Comparison of ENCODE assay signal across 8 cellular contexts in genomic region chr14:95318870-95319311, GRCh38. TPM values are rescaled to one million over a fixed set of nuclear protein-coding genes. Genes with fewer than 3 reads are reported as not detected.
A peak's percentile ranks its signal among the peaks of the same experiment; 100 is the strongest.
DNase-seq lines count a peak whose midpoint lies in the region; ATAC-seq, FAIRE-seq and TF ChIP-seq lines count a peak whose summit lies in the region.

No MANE protein-coding gene starts in this region.

- peaks cover 92% of the 10 kb centered on the region for H3K27me3 Mint-ChIP-seq in central memory CD8-positive, alpha-beta T cell

- WGBS in A549 (ENCODE audit: missing lambda C conversion rate): 20% methylated on average over 10 of the region's 15 CpGs
- 18% methylated on average over 15 of the region's 15 CpGs for WGBS in HUES64

- DNase-seq in A549 (ENCODE audit: low read depth in 1 of 2, low spot score in 1 of 2) (no peak), midbrain (lab: John Stamatoyannopoulos, UW) (no peak), D721Med (ENCODE audit: insufficient read length, low spot score) (no peak), cortex of kidney (lab: John Stamatoyannopoulos, UW) (no peak)
- DNase-seq in central memory CD8-positive, alpha-beta T cell (ENCODE audit: low spot score in 2 of 2): no peak
- no peak for DNase-seq in activated CD4-positive, alpha-beta T cell treated with anti-CD3 and anti-CD28 coated beads, Interleukin-2, amount 50 U/mL, for 48 hours

- H3K9me3 ChIP-seq in A549 (no peaks in the 10 kb centered on the region), HUES64 (ENCODE audit: insufficient read depth, low read depth, low read length) (no peaks in the 10 kb centered on the region), muscle layer of colon (ENCODE audit: low read length) (no peaks in the 10 kb centered on the region)

- no peak for TF ChIP-seq EP300 in A549 (IDR thresholded peaks at IDR 0.05)

- H3K36me3 Mint-ChIP-seq in central memory CD8-positive, alpha-beta T cell (ENCODE audit: insufficient read depth): peaks cover 7% of the 10 kb centered on the region

- FAIRE-seq in A549 (lab: Jason Lieb, UNC) (no peak), D721Med (lab: Jason Lieb, UNC) (no peak)

- H3K36me3 ChIP-seq in HUES64 (ENCODE audit: insufficient read depth, low read length) (no peaks in the 10 kb centered on the region), muscle layer of colon (ENCODE audit: insufficient read depth, low read length) (no peaks in the 10 kb centered on the region)

- peaks cover 42% of the 10 kb centered on the region for H3K27me3 ChIP-seq in HUES64 (ENCODE audit: insufficient read depth, low read length)
- H3K27me3 ChIP-seq in muscle layer of colon (ENCODE audit: control insufficient read depth in 1 of 2, insufficient read depth in 2 of 2, low read length in 2 of 2): no peaks in the 10 kb centered on the region

- H3K27ac Mint-ChIP-seq in central memory CD8-positive, alpha-beta T cell (ENCODE audit: low read depth): no peak overlapping the region

- H3K9ac ChIP-seq in HUES64 (ENCODE audit: low read depth, low read length): peak overlapping the region; percentile 64; the same call in 1 of the 2 replicates
- H3K9ac ChIP-seq in muscle layer of colon (ENCODE audit: low read length): no peak overlapping the region

- H3K27ac ChIP-seq in A549: peak overlapping the region; percentile 91 to 98
- H3K27ac ChIP-seq in HUES64 (ENCODE audit: low read depth, low read length): no peak overlapping the region
- peak overlapping the region; percentile 61 for H3K27ac ChIP-seq in muscle layer of colon (ENCODE audit: low read depth, low read length)

- H3K4me1 ChIP-seq in A549: peaks cover 56% of the 10 kb centered on the region
- H3K4me1 ChIP-seq in HUES64 (ENCODE audit: insufficient read depth, low read length): peaks cover 8% of the 10 kb centered on the region; the same call in 1 of the 2 replicates
- H3K4me1 ChIP-seq in muscle layer of colon (ENCODE audit: insufficient read depth, low read length): peaks cover 8% of the 10 kb centered on the region

- peak overlapping the region; percentile 99 for H3K4me3 ChIP-seq in A549
- H3K4me3 ChIP-seq in HUES64 (ENCODE audit: low read length): peak overlapping the region; percentile 75
- H3K4me3 ChIP-seq in muscle layer of colon (ENCODE audit: low read depth in 1 of 2, low read length in 2 of 2): peak overlapping the region; percentile 51 to 79

- POLR2A ChIA-PET in A549 (lab: Yijun Ruan, JAX): interaction anchor here (1.2 kb wide), 1 partner anchor 53 kb away, joined by 3 read pairs; no protein-coding TSS in a partner anchor

- H3K4me2 ChIP-seq in A549: peak overlapping the region; percentile 97

- CTCF ChIA-PET in A549 (lab: Yijun Ruan, JAX): interaction anchor here (1.7 kb wide), 1 partner anchor 71 kb away, joined by 6 read pairs; no protein-coding TSS in a partner anchor

- TF ChIP-seq POLR2A in A549 (IDR thresholded peaks at IDR 0.05; ENCODE audit: low read length): no peak

- ATAC-seq in A549: no peak; a peak in 1 of 6 replicates
- no peak for ATAC-seq in central memory CD8-positive, alpha-beta T cell (replicated peaks; ENCODE audit: extremely low read depth, poor library complexity, severe bottlenecking)

- TF ChIP-seq CTCF in A549 (IDR thresholded peaks at IDR 0.05) (no peak), D721Med (IDR thresholded peaks at IDR 0.05; ENCODE audit: insufficient read depth, missing control alignments) (no peak)

- H3K4me3 Mint-ChIP-seq in central memory CD8-positive, alpha-beta T cell: peak overlapping the region; percentile 77

- H3K4me1 Mint-ChIP-seq in central memory CD8-positive, alpha-beta T cell: peaks cover 14% of the 10 kb centered on the region

- TF ChIP-seq RAD21 in A549 (conservative IDR thresholded peaks at IDR 0.05 in 1 of 2, IDR thresholded peaks at IDR 0.05 in 1 of 2): no peak

- H3K9me3 Mint-ChIP-seq in central memory CD8-positive, alpha-beta T cell: no peaks in the 10 kb centered on the region

TF ChIP-seq in A549, 52 proteins besides CTCF, POLR2A, EP300 and RAD21:
- TF ChIP-seq BCL3 (IDR thresholded peaks at IDR 0.05) (no peak), HOXB5 (CRISPR knock-in tag; IDR thresholded peaks at IDR 0.05) (no peak), CBX2 (IDR thresholded peaks at IDR 0.05; ENCODE audit: borderline replicate concordance, low read depth) (no peak)
TF ChIP-seq in A549: peak in this region for 0.

RNA-seq across cellular contexts. Expression of gene CLMN, which starts 0.8 kb away (rescaled TPM):
- polyA plus RNA-seq in A549 (2011; rRNA removed) (10.6 and 11.3 TPM in 2 replicates), A549 (2017; fragmentation: RNase III; extraction: RNeasy Plus Mini Kit Qiagen cat#74134 plus additional on column Dnase treatment) (2.9 to 4.3 TPM (median 3.3 TPM) in 3 replicates)
- polyA plus RNA-seq in A549 (2012; cell fraction: cytosol; rRNA removed): 1.4 and 1.6 TPM in 2 replicates
- polyA plus RNA-seq in A549 (2012; cell fraction: nucleus; rRNA removed): 2.0 and 3.1 TPM in 2 replicates
- 10.9 and 11.9 TPM in 2 replicates for polyA minus RNA-seq in A549 (2011; rRNA and poly(A)+ RNA removed)
- 2.5 TPM for polyA plus RNA-seq in HUES64 (2013, experiment 1 of 2)
- 2.9 TPM for polyA plus RNA-seq in HUES64 (2013, experiment 2 of 2)
